Comparison of ENCODE assay signal across 1 cellular context in the genomic region with DNA sequence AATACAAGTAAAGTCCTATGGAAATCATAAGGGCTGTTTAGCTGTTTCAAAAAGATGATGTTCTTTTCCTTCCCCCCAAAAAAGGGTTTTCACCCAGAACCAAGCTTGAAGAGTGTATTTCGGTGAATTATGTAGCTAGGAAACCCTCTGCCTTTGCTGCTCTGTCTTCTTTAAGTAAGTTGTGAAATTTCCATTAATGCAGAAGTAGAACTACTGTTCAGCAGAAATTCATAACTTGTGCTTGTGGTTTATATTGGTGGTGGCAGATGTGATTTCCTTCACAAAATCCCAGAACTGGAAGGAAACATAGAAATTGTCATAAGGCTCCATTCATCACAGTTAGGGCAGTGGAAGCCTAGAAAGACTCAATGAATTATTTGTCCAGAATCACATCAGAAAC.
TF ChIP-seq lines count a peak whose summit lies in the region.

No MANE protein-coding gene starts in this region.

TF ChIP-seq in HepG2, 621 proteins besides CTCF, POLR2A, EP300 and RAD21 (continued from another document):
- TF ChIP-seq, protein P1, sequence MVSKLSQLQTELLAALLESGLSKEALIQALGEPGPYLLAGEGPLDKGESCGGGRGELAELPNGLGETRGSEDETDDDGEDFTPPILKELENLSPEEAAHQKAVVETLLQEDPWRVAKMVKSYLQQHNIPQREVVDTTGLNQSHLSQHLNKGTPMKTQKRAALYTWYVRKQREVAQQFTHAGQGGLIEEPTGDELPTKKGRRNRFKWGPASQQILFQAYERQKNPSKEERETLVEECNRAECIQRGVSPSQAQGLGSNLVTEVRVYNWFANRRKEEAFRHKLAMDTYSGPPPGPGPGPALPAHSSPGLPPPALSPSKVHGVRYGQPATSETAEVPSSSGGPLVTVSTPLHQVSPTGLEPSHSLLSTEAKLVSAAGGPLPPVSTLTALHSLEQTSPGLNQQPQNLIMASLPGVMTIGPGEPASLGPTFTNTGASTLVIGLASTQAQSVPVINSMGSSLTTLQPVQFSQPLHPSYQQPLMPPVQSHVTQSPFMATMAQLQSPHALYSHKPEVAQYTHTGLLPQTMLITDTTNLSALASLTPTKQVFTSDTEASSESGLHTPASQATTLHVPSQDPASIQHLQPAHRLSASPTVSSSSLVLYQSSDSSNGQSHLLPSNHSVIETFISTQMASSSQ (IDR thresholded peaks at IDR 0.05; ENCODE audit: low read depth), result no peak
- TF ChIP-seq, protein P1 (CRISPR knock-in tag; IDR thresholded peaks at IDR 0.05; ENCODE audit: borderline replicate concordance), result no peak
- TF ChIP-seq ZNF253 (CRISPR knock-in tag; IDR thresholded peaks at IDR 0.05; ENCODE audit: borderline replicate concordance) (no peak), TRIM24 (CRISPR knock-in tag; IDR thresholded peaks at IDR 0.05) (no peak), ZNF605 (CRISPR knock-in tag; IDR thresholded peaks at IDR 0.05) (no peak), MATR3 (CRISPR knock-in tag; IDR thresholded peaks at IDR 0.05) (no peak), ZSCAN29 (CRISPR knock-in tag; conservative IDR thresholded peaks at IDR 0.05) (no peak)
